In the genomic region with DNA sequence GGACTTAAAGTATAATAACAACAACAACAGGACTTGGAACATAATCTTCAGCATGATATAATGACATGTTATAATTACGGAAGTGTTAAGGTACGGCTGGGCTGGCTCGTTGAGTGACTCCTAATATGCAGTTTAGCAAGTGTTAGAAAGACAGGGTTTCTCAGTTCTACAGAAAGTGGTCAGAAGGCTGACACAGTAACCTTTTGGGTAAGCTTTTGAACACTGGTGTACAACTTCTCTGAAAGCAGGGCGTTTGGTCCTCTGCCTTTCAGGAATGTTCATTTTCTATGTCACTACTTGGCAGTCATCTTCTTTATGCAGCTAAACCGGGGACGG, we compare ENCODE assay signal across 13 cellular contexts.
DNase-seq lines count a peak whose midpoint lies in the region; ATAC-seq lines count a peak whose summit lies in the region.
"Had no signal": no experiment of that assay in that cellular context is flagged by ENCODE, and none has a peak within 500 bp of the region (broad histone marks: within the 10 kb centered on the region; RNA-seq: fewer than 3 reads in every experiment).

No MANE protein-coding gene starts in this region.

- intact Hi-C loops in posterior vena cava (cut with DNase I) = loop anchor here (10.0 kb wide), 1 partner anchor 405 kb away; no protein-coding TSS in a partner anchor

- DNase-seq in caudate nucleus (lab: John Stamatoyannopoulos, UW) (no peak), globus pallidus (ENCODE audit: low spot score) (peak; percentile 62), superior temporal gyrus (ENCODE audit: extremely low spot score) (peak; percentile 69), posterior vena cava (ENCODE audit: low spot score) (no peak), COR-L47 (lab: John Stamatoyannopoulos, UW) (no peak)
- DNase-seq: Caco-2; CD4-positive, alpha-beta memory T cell; DMS153; DND-41; H9 had no signal

- ATAC-seq in GM21526 (IDR thresholded peaks at IDR 0.05; ENCODE audit: low FRiP score, unreplicated experiment) = no peak
- ATAC-seq: HCT116 had no signal

- H3K27ac ChIP-seq in caudate nucleus (ENCODE audit: low read depth, low read length) = peak overlapping the region; percentile 97
- H3K27ac ChIP-seq: GM23248 had no signal

Comparison
In these comparisons a context has a peak if more than half of its experiments do, and no peak if none do; other contexts are left out.
1. DNase-seq: peak in globus pallidus (single experiment) and superior temporal gyrus (single experiment); none in caudate nucleus (0 of 61), posterior vena cava (single experiment) and COR-L47 (single experiment).